In genomic region chr17:50542795-50543774, GRCh38 we compare ENCODE assay signal across 8 cellular contexts. TPM values are rescaled to one million over a fixed set of nuclear protein-coding genes. Genes with fewer than 3 reads are reported as not detected.
DNase-seq lines count a peak whose midpoint lies in the region; ATAC-seq and TF ChIP-seq lines count a peak whose summit lies in the region.

No MANE protein-coding gene starts in this region.

- H3K36me3 ChIP-seq in SK-N-SH (replicated peaks in 1 of 2; ENCODE audit: control insufficient read depth in 1 of 2, insufficient read depth in 2 of 2, low read length in 1 of 2) (no peaks in the 10 kb centered on the region), smooth muscle cell (ENCODE audit: low read depth) (no peaks in the 10 kb centered on the region)

- H3K27me3 ChIP-seq in SK-N-SH (ENCODE audit: insufficient read depth) (no peaks in the 10 kb centered on the region), smooth muscle cell (ENCODE audit: low read depth) (no peaks in the 10 kb centered on the region)

- H3K9ac ChIP-seq in SK-N-SH (peak overlapping the region; percentile 60; the same call in 1 of the 2 replicates), smooth muscle cell (ENCODE audit: low read depth) (peak overlapping the region; percentile 19)

- TF ChIP-seq CTCF in SK-N-SH (IDR thresholded peaks at IDR 0.05) = no peak
- TF ChIP-seq CTCF in foreskin fibroblast (IDR thresholded peaks at IDR 0.05; ENCODE audit: low read depth, low read length) = no peak
- no peak for TF ChIP-seq CTCF in smooth muscle cell (IDR thresholded peaks at IDR 0.05; ENCODE audit: borderline replicate concordance, insufficient read depth, poor library complexity, severe bottlenecking)

- WGBS in SK-N-SH (ENCODE audit: low lambda C conversion rate) = 76% methylated on average over 16 of the region's 16 CpGs
- WGBS in smooth muscle cell (ENCODE audit: low lambda C conversion rate) = 81% methylated on average over 16 of the region's 16 CpGs

- H3K4me2 ChIP-seq in SK-N-SH (peak overlapping the region; percentile 80), smooth muscle cell (peak overlapping the region; percentile 86)

- ATAC-seq in SK-N-SH treated with all-trans-retinoic acid at 6 μM for 48 hours (no peak), GM21447 (IDR thresholded peaks at IDR 0.05; ENCODE audit: unreplicated experiment) (no peak), HG03460 (IDR thresholded peaks at IDR 0.05; ENCODE audit: unreplicated experiment) (no peak)

- H3K9me3 ChIP-seq in SK-N-SH = no peaks in the 10 kb centered on the region
- H3K9me3 ChIP-seq in smooth muscle cell (replicated peaks; ENCODE audit: low read depth) = no peaks in the 10 kb centered on the region

- POLR2A ChIA-PET in SK-N-SH (lab: Yijun Ruan, JAX) = interaction anchor here (0.8 to 2.0 kb wide), 7 partner anchors 10 to 323 kb away, joined by 3 to 14 read pairs (median 5); partner anchors contain the start of genes EPN3 and TOB1

- intact Hi-C loops in posterior vena cava (cut with DNase I) = loop anchor here in 1 of 2 donors (5.0 kb wide), 2 partner anchors 144 to 159 kb away; no protein-coding TSS in a partner anchor

- H2AFZ ChIP-seq in SK-N-SH (ENCODE audit: low read depth) (peak overlapping the region; percentile 80; the same call in 1 of the 2 replicates), smooth muscle cell (ENCODE audit: low read depth) (peak overlapping the region; percentile 53)

- H3K4me3 ChIP-seq in SK-N-SH (ENCODE audit: low read depth in 2 of 2, low read length in 1 of 2) (peak overlapping the region; percentile 56 to 61), foreskin fibroblast (ENCODE audit: low read depth in 1 of 2, low read length in 2 of 2) (peak overlapping the region; percentile 46 to 50), smooth muscle cell (peak overlapping the region; percentile 53)

- no peak for TF ChIP-seq EP300 in SK-N-SH (IDR thresholded peaks at IDR 0.05; ENCODE audit: borderline replicate concordance in 1 of 2, low read depth in 1 of 2, low read length in 1 of 2)

- H3K79me2 ChIP-seq in SK-N-SH (ENCODE audit: insufficient read depth) (peaks cover 14% of the 10 kb centered on the region), smooth muscle cell (ENCODE audit: low read depth) (no peaks in the 10 kb centered on the region)

- H3K27ac ChIP-seq in SK-N-SH (ENCODE audit: low read depth in 2 of 2, low read length in 1 of 2) = peak overlapping the region; percentile 34 to 83; a peak in 3 of 4 replicates
- H3K27ac ChIP-seq in smooth muscle cell (ENCODE audit: low read depth) = peak overlapping the region; percentile 40

- no peak for TF ChIP-seq RAD21 in SK-N-SH (IDR thresholded peaks at IDR 0.05; ENCODE audit: low read length)

- H3F3A ChIP-seq in SK-N-SH (replicated peaks; ENCODE audit: insufficient read depth) (peaks cover 3% of the 10 kb centered on the region), smooth muscle cell (ENCODE audit: low read depth) (no peaks in the 10 kb centered on the region)

- CTCF ChIA-PET in SK-N-SH (lab: Yijun Ruan, JAX) = interaction anchor here (0.9 to 24.2 kb wide), 14 partner anchors 8 to 309 kb away, joined by 3 to 1212 read pairs (median 6); partner anchors contain the start of gene RSAD1

- H3K4me1 ChIP-seq in SK-N-SH (ENCODE audit: control insufficient read depth in 1 of 2, insufficient read depth in 2 of 2, low read depth in 1 of 2, low read length in 1 of 2) (peaks cover 12 to 31% of the 10 kb centered on the region in 2 experiments; a peak in 3 of 4 replicates), smooth muscle cell (ENCODE audit: low read depth) (peaks cover 19% of the 10 kb centered on the region)

- no peaks in the 10 kb centered on the region for H4K20me1 ChIP-seq in SK-N-SH (ENCODE audit: insufficient read depth)
- no peaks in the 10 kb centered on the region for H4K20me1 ChIP-seq in smooth muscle cell (ENCODE audit: low read depth)

- H3K9me2 ChIP-seq in SK-N-SH = no peaks in the 10 kb centered on the region

- DNase-seq in SK-N-SH = no peak
- DNase-seq in SHP77 treated with DMSO at 0.1 percent for 48 hours (lab: John Stamatoyannopoulos, UW) = peak; percentile 44
- DNase-seq in foreskin fibroblast = no peak
- no peak for DNase-seq in smooth muscle cell (lab: John Stamatoyannopoulos, UW; ENCODE audit: unreplicated experiment)
- no peak for DNase-seq in posterior vena cava (ENCODE audit: low spot score)

TF ChIP-seq in SK-N-SH, 30 proteins besides CTCF, POLR2A, EP300 and RAD21 (continues in another document):
- TF ChIP-seq JUND (IDR thresholded peaks at IDR 0.05) = no peak
- TF ChIP-seq NFIC (IDR thresholded peaks at IDR 0.05; ENCODE audit: borderline replicate concordance) = no peak
- no peak for TF ChIP-seq TEAD4 (IDR thresholded peaks at IDR 0.05; ENCODE audit: borderline replicate concordance, insufficient read depth)
- TF ChIP-seq EZH2phosphoT487 (IDR thresholded peaks at IDR 0.05; ENCODE audit: borderline replicate concordance, low read depth) = no peak
- no peak for TF ChIP-seq RCOR1 (IDR thresholded peaks at IDR 0.05; ENCODE audit: low read length)
- TF ChIP-seq USF2 (IDR thresholded peaks at IDR 0.05; ENCODE audit: borderline replicate concordance, low read depth, low read length) = no peak
- no peak for TF ChIP-seq NRF1 (IDR thresholded peaks at IDR 0.05; ENCODE audit: low read depth, low read length)

TF ChIP-seq in SK-N-SH treated with all-trans-retinoic acid at 6 μM for 48 hours, 23 proteins besides CTCF, POLR2A, EP300 and RAD21:
- no peak for TF ChIP-seq ZNF8 (CRISPR knock-in tag; IDR thresholded peaks at IDR 0.05)
- TF ChIP-seq CSRNP3 (CRISPR knock-in tag; IDR thresholded peaks at IDR 0.05) = no peak
- no peak for TF ChIP-seq ZFP30 (CRISPR knock-in tag; IDR thresholded peaks at IDR 0.05)
- no peak for TF ChIP-seq PPARA (CRISPR knock-in tag; IDR thresholded peaks at IDR 0.05; ENCODE audit: borderline replicate concordance)
- no peak for TF ChIP-seq ZFP3 (CRISPR knock-in tag; IDR thresholded peaks at IDR 0.05)
- TF ChIP-seq, protein P1, sequence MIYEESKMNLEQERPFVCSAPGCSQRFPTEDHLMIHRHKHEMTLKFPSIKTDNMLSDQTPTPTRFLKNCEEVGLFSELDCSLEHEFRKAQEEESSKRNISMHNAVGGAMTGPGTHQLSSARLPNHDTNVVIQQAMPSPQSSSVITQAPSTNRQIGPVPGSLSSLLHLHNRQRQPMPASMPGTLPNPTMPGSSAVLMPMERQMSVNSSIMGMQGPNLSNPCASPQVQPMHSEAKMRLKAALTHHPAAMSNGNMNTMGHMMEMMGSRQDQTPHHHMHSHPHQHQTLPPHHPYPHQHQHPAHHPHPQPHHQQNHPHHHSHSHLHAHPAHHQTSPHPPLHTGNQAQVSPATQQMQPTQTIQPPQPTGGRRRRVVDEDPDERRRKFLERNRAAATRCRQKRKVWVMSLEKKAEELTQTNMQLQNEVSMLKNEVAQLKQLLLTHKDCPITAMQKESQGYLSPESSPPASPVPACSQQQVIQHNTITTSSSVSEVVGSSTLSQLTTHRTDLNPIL (CRISPR knock-in tag; IDR thresholded peaks at IDR 0.05; ENCODE audit: low read depth) = no peak

RNA-seq across cellular contexts. Expression of gene SPATA20, which starts 3.9 kb away (rescaled TPM):
- 92.0 and 106 TPM in 2 replicates for polyA plus RNA-seq in SK-N-SH (2012; rRNA removed)
- polyA plus RNA-seq in SK-N-SH (2012; cell fraction: cytosol; rRNA removed) = 28.3 and 39.9 TPM in 2 replicates
- polyA plus RNA-seq in SK-N-SH (2012; cell fraction: nucleus; rRNA removed) = 606 and 976 TPM in 2 replicates
- 62.7 and 107 TPM in 2 replicates for total RNA-seq in smooth muscle cell
- 61.0 and 64.2 TPM in 2 replicates for polyA plus RNA-seq in smooth muscle cell
- total RNA-seq in posterior vena cava = 10 to 100 TPM; 30.1 to 53.4 TPM

RNA-seq across cellular contexts. Expression of gene EPN3, which starts 10.6 kb away (rescaled TPM):
- 0.05 and 0.06 TPM in 2 replicates for polyA plus RNA-seq in SK-N-SH (2012; rRNA removed)
- 0.03 and 0.12 TPM in 2 replicates for polyA plus RNA-seq in SK-N-SH (2012; cell fraction: cytosol; rRNA removed)
- polyA plus RNA-seq in SK-N-SH (2012; cell fraction: nucleus; rRNA removed) = 0.15 and 0.46 TPM in 2 replicates
- total RNA-seq in smooth muscle cell = 3.9 and 6.3 TPM in 2 replicates
- polyA plus RNA-seq in smooth muscle cell = 5.1 and 7.6 TPM in 2 replicates
- not detected for total RNA-seq in posterior vena cava

RNA-seq across cellular contexts. Expression of gene CACNA1G, which starts 17.4 kb away (rescaled TPM):
- polyA plus RNA-seq in SK-N-SH (2012; rRNA removed) (0.15 and 0.21 TPM in 2 replicates), smooth muscle cell (1.5 and 1.7 TPM in 2 replicates)
- 0.08 and 0.24 TPM in 2 replicates for polyA plus RNA-seq in SK-N-SH (2012; cell fraction: cytosol; rRNA removed)
- polyA plus RNA-seq in SK-N-SH (2012; cell fraction: nucleus; rRNA removed) = 0.36 and 0.48 TPM in 2 replicates
- total RNA-seq in smooth muscle cell (1.6 and 2.0 TPM in 2 replicates), posterior vena cava (1 to 10 TPM; 1.1 to 4.4 TPM)

RNA-seq across cellular contexts. Expression of gene MYCBPAP, which starts 34.8 kb away (rescaled TPM):
- polyA plus RNA-seq in SK-N-SH (2012; rRNA removed) = 2.4 and 4.4 TPM in 2 replicates
- 1.8 and 1.9 TPM in 2 replicates for polyA plus RNA-seq in SK-N-SH (2012; cell fraction: cytosol; rRNA removed)
- polyA plus RNA-seq in SK-N-SH (2012; cell fraction: nucleus; rRNA removed) = 17.3 and 17.7 TPM in 2 replicates
- 0.18 and 0.90 TPM in 2 replicates for total RNA-seq in smooth muscle cell
- polyA plus RNA-seq in smooth muscle cell = 0.97 and 1.4 TPM in 2 replicates
- total RNA-seq in posterior vena cava = under 1 TPM; 0.29 to 0.69 TPM
